ENCODE assay signal across 1 cellular context in the genomic region with DNA sequence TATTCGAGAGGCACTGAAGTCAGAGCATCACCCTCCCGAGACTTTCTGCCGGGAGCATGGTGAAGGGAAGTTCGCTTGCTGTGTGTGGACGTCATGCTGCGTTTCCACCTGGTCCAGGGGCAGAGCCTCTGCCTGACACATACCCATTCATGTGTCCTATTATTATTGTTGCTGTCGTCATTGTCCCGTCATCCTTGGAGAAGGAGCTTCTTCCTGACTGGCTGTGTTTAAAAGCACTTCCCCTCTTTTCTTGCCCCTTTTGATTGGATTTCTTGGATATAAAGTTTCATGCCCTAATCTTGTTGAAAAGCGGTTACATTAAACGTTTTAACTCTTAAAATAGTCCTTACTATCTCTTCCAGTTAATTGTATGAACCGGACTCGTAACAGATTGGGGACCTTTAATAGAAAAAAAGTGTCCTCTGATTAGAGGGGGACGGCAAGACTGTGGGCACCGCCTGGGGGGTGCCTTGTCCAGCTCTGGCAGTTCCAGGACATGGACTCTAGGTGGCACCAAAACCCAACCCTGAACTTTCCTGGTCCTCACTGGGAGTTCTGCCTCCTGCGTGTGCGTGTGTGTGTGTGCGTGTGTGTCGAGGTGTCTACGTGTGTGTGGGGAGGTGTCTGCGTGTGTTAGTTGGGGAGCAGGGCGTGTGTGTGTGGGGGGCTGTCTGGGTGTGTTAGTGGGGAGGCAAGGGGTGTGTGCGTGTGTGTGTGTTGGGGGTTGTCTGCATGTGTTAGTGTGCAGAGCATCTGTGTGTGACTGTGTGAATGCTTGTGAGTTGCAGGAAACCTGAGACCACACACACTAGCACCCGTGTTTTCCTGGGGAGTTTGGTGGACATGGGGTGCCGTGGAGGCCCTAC.
TF ChIP-seq lines count a peak whose summit lies in the region.

No MANE protein-coding gene starts in this region.

TF ChIP-seq in K562, 482 proteins besides CTCF, POLR2A, EP300 and RAD21 (continued from another document and continues in another):
- TF ChIP-seq, protein P1, sequence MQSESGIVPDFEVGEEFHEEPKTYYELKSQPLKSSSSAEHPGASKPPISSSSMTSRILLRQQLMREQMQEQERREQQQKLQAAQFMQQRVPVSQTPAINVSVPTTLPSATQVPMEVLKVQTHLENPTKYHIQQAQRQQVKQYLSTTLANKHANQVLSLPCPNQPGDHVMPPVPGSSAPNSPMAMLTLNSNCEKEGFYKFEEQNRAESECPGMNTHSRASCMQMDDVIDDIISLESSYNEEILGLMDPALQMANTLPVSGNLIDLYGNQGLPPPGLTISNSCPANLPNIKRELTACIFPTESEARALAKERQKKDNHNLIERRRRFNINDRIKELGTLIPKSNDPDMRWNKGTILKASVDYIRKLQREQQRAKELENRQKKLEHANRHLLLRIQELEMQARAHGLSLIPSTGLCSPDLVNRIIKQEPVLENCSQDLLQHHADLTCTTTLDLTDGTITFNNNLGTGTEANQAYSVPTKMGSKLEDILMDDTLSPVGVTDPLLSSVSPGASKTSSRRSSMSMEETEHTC (IDR thresholded peaks at IDR 0.05): no peak
- TF ChIP-seq, protein P2, sequence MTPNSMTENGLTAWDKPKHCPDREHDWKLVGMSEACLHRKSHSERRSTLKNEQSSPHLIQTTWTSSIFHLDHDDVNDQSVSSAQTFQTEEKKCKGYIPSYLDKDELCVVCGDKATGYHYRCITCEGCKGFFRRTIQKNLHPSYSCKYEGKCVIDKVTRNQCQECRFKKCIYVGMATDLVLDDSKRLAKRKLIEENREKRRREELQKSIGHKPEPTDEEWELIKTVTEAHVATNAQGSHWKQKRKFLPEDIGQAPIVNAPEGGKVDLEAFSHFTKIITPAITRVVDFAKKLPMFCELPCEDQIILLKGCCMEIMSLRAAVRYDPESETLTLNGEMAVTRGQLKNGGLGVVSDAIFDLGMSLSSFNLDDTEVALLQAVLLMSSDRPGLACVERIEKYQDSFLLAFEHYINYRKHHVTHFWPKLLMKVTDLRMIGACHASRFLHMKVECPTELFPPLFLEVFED (CRISPR knock-in tag; conservative IDR thresholded peaks at IDR 0.05): peak; percentile 93
- TF ChIP-seq CTBP1 (IDR thresholded peaks at IDR 0.05; ENCODE audit: borderline replicate concordance) (peak; percentile 50; the same call in 1 of the 2 replicates), ZNF407 (IDR thresholded peaks at IDR 0.05; ENCODE audit: low read depth) (peak; percentile 53; the same call in 1 of the 2 replicates), ARID3B (CRISPR knock-in tag; IDR thresholded peaks at IDR 0.05; ENCODE audit: borderline replicate concordance) (no peak), RBM39 (optimal IDR thresholded peaks at IDR 0.05; ENCODE audit: low read depth, low read length) (no peak), PREB (CRISPR knock-in tag; IDR thresholded peaks at IDR 0.05) (no peak), CREM (IDR thresholded peaks at IDR 0.05; ENCODE audit: low read depth) (peak; percentile 67), ZNF511 (CRISPR knock-in tag; IDR thresholded peaks at IDR 0.05) (no peak), LARP7 (IDR thresholded peaks at IDR 0.05) (peak; percentile 98), CXXC5 (CRISPR knock-in tag; IDR thresholded peaks at IDR 0.05) (no peak), YBX1 (IDR thresholded peaks at IDR 0.05) (0 out of 2 replicates have a peak, but pooled peaks have one; percentile 27), ZNF561 (CRISPR knock-in tag; conservative IDR thresholded peaks at IDR 0.05) (no peak), NCOA1 (IDR thresholded peaks at IDR 0.05; ENCODE audit: low read depth) (peak; percentile 49; the same call in 1 of the 2 replicates), RBBP5 (IDR thresholded peaks at IDR 0.05; ENCODE audit: borderline replicate concordance, insufficient read depth, low read length, poor library complexity, severe bottlenecking) (no peak), GTF2F1 (IDR thresholded peaks at IDR 0.05; ENCODE audit: low read depth, low read length) (no peak), ZNF316 (IDR thresholded peaks at IDR 0.05) (no peak), SMAD2 (IDR thresholded peaks at IDR 0.05; ENCODE audit: low read depth, low read length) (no peak), ZNF766 (CRISPR knock-in tag; conservative IDR thresholded peaks at IDR 0.05) (no peak), TCFL5 (CRISPR knock-in tag; conservative IDR thresholded peaks at IDR 0.05) (no peak), OTX1 (CRISPR knock-in tag; IDR thresholded peaks at IDR 0.05) (peak; percentile 95), PHF20 (IDR thresholded peaks at IDR 0.05; ENCODE audit: partially characterized antibody) (peak; percentile 59), XRCC5 (IDR thresholded peaks at IDR 0.05; ENCODE audit: low read depth, low read length) (no peak), TCF3 (CRISPR knock-in tag; IDR thresholded peaks at IDR 0.05) (no peak), PRPF4 (IDR thresholded peaks at IDR 0.05; ENCODE audit: insufficient read depth, low read depth, low read length, poor library complexity, severe bottlenecking) (no peak), HDAC1 (IDR thresholded peaks at IDR 0.05) (peak in 1 of 2 experiments; percentile 88; a peak in 2 of 4 replicates), MTA1 (IDR thresholded peaks at IDR 0.05; ENCODE audit: borderline replicate concordance) (0 out of 2 replicates have a peak, but pooled peaks have one; percentile 51), HLTF (IDR thresholded peaks at IDR 0.05) (peak; percentile 98), CHCHD3 (CRISPR knock-in tag; IDR thresholded peaks at IDR 0.05) (no peak), ZBTB9 (CRISPR knock-in tag; IDR thresholded peaks at IDR 0.05) (no peak)
- TF ChIP-seq, protein P3, sequence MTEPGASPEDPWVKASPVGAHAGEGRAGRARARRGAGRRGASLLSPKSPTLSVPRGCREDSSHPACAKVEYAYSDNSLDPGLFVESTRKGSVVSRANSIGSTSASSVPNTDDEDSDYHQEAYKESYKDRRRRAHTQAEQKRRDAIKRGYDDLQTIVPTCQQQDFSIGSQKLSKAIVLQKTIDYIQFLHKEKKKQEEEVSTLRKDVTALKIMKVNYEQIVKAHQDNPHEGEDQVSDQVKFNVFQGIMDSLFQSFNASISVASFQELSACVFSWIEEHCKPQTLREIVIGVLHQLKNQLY (CRISPR knock-in tag; conservative IDR thresholded peaks at IDR 0.05): no peak
- TF ChIP-seq, protein P4, sequence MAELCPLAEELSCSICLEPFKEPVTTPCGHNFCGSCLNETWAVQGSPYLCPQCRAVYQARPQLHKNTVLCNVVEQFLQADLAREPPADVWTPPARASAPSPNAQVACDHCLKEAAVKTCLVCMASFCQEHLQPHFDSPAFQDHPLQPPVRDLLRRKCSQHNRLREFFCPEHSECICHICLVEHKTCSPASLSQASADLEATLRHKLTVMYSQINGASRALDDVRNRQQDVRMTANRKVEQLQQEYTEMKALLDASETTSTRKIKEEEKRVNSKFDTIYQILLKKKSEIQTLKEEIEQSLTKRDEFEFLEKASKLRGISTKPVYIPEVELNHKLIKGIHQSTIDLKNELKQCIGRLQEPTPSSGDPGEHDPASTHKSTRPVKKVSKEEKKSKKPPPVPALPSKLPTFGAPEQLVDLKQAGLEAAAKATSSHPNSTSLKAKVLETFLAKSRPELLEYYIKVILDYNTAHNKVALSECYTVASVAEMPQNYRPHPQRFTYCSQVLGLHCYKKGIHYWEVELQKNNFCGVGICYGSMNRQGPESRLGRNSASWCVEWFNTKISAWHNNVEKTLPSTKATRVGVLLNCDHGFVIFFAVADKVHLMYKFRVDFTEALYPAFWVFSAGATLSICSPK (IDR thresholded peaks at IDR 0.05; ENCODE audit: borderline replicate concordance): peak; percentile 95; the same call in 1 of the 2 replicates
- TF ChIP-seq, protein P5, sequence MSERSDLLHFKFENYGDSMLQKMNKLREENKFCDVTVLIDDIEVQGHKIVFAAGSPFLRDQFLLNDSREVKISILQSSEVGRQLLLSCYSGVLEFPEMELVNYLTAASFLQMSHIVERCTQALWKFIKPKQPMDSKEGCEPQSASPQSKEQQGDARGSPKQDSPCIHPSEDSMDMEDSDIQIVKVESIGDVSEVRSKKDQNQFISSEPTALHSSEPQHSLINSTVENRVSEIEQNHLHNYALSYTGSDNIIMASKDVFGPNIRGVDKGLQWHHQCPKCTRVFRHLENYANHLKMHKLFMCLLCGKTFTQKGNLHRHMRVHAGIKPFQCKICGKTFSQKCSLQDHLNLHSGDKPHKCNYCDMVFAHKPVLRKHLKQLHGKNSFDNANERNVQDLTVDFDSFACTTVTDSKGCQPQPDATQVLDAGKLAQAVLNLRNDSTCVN (CRISPR knock-in tag; IDR thresholded peaks at IDR 0.05): peak; percentile 96
